Comparison of ENCODE assay signal across 8 cellular contexts in the genomic region with DNA sequence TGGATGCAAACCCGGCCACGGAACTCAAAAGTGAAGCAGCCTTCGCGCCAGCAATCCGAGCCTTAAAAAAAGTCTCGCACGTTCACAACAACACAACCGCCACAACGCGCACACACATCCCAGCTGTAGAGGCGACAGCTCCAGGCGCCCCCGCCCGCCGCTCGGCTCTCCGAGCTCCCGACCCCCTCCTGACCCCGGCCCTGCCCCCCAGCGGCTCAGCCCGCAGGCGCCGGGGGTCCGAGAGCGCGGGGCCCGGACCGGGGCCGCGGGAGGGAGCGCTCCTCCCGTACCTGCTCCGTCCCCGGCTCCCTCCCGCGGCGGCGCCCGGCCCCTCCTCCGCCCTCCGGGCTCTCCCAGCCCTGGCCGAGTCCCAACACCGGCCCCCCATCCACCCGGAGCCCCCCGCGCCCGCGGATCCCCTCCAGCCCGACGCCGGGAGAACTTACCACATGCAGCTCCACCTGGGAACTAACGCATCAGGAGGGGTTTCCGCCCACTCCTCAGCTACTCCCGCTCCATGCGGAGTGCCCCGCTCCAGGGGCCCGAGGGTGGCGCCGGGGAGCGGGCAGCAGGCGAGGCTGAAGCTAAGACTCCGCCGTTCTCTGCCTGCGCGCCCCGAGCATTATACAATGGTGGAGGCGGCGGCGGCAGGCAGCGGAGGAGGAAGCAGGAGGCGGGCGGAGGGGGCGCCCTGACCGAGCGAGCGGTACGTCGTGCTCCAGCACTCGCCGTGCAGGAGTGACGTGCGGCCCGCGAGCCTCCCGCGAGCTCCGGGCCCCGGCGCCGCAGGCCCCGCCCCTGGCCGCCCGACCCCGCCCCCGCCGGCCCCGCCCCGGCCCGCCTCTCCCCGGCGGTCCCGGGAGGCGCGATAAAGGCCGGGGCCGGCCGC. TPM values are rescaled to one million over a fixed set of nuclear protein-coding genes. Genes with fewer than 3 reads are reported as not detected.
DNase-seq lines count a peak whose midpoint lies in the region; FAIRE-seq and TF ChIP-seq lines count a peak whose summit lies in the region.

A gene with protein sequence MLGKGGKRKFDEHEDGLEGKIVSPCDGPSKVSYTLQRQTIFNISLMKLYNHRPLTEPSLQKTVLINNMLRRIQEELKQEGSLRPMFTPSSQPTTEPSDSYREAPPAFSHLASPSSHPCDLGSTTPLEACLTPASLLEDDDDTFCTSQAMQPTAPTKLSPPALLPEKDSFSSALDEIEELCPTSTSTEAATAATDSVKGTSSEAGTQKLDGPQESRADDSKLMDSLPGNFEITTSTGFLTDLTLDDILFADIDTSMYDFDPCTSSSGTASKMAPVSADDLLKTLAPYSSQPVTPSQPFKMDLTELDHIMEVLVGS (minus strand): TSS at position 740 of the 889 bp plus-strand sequence. CDS start 17,042 bp downstream, outside the sequence.

- H3K4me3 ChIP-seq in MM.1S (ENCODE audit: low read length), result peak within 1 kb of the TSS; percentile 95
- H3K4me3 ChIP-seq in neutrophil (ENCODE audit: low read depth in 1 of 2, low read length in 1 of 2), result peak within 1 kb of the TSS; percentile 83 to 90
- H3K4me3 ChIP-seq in suprapubic skin, result peak within 1 kb of the TSS; percentile 95

- FAIRE-seq in H54 (lab: Jason Lieb, UNC), result no peak

- H3K36me3 ChIP-seq in MM.1S (replicated peaks; ENCODE audit: insufficient read depth, low read length) (no peaks in the 10 kb centered on the region), neutrophil (no peaks in the 10 kb centered on the region), suprapubic skin (no peaks in the 10 kb centered on the region)

- peak; percentile 89 for TF ChIP-seq POLR2A in H54 (IDR thresholded peaks at IDR 0.05; ENCODE audit: low read depth, low read length)
- peak in 1 of 2 donors; percentile 63 for TF ChIP-seq POLR2A in suprapubic skin (IDR thresholded peaks at IDR 0.05)

- peak within 1 kb of the TSS; percentile 94 for H3K27ac ChIP-seq in MM.1S (ENCODE audit: low read length)
- peak within 1 kb of the TSS; percentile 97 for H3K27ac ChIP-seq in neutrophil
- H3K27ac ChIP-seq in suprapubic skin, result peak within 1 kb of the TSS; percentile 99

- TF ChIP-seq CTCF in MM.1S (IDR thresholded peaks at IDR 0.05; ENCODE audit: low read length), result no peak
- TF ChIP-seq CTCF in neutrophil (IDR thresholded peaks at IDR 0.05), result peak; percentile 47
- TF ChIP-seq CTCF in suprapubic skin (IDR thresholded peaks at IDR 0.05), result no peak

- peak within 1 kb of the TSS; percentile 91 for H3K9ac ChIP-seq in MM.1S (ENCODE audit: low read length)

- peak within 1 kb of the TSS; percentile 79 for H2AFZ ChIP-seq in MM.1S (ENCODE audit: low read length)

- peak within 1 kb of the TSS; percentile 97 for H3K4me2 ChIP-seq in MM.1S (ENCODE audit: low read depth, low read length)

- 0% methylated on average over 21 of the region's 107 CpGs for WGBS in suprapubic skin

- peaks cover 51% of the 10 kb centered on the region for H3K79me2 ChIP-seq in MM.1S (ENCODE audit: low read length)

- H3K27me3 ChIP-seq in MM.1S (replicated peaks; ENCODE audit: insufficient read depth, low read length) (no peaks in the 10 kb centered on the region), neutrophil (no peaks in the 10 kb centered on the region), suprapubic skin (no peaks in the 10 kb centered on the region)

- H3K4me1 ChIP-seq in MM.1S (ENCODE audit: low read length) (peaks cover 44% of the 10 kb centered on the region), neutrophil (ENCODE audit: control insufficient read depth in 1 of 2, insufficient read depth in 1 of 2, low read depth in 1 of 2, low read length in 1 of 2) (peaks cover 76 to 79% of the 10 kb centered on the region in 2 experiments), suprapubic skin (peaks cover 52% of the 10 kb centered on the region)

- peaks cover 25% of the 10 kb centered on the region for H4K20me1 ChIP-seq in MM.1S (ENCODE audit: insufficient read depth, low read length)

- no peak for TF ChIP-seq EP300 in suprapubic skin (IDR thresholded peaks at IDR 0.05)

- H3K9me2 ChIP-seq in MM.1S (replicated peaks; ENCODE audit: insufficient read depth, low read length), result no peaks in the 10 kb centered on the region

- peak; percentile 86 for DNase-seq in EL
- peak; percentile 74 for DNase-seq in H54 (ENCODE audit: insufficient read length, low spot score)
- DNase-seq in MM.1S, result peak; percentile 91
- peak; percentile 80 for DNase-seq in SIG-M5 treated with dmso at 0.1 percent for 504 hours (lab: John Stamatoyannopoulos, UW; ENCODE audit: unreplicated experiment)
- peak; percentile 82 for DNase-seq in activated gamma-delta T cell treated with Interleukin-2 at 50 U/mL for 16 hours
- DNase-seq in foreskin melanocyte, result peak; percentile 69
- DNase-seq in suprapubic skin (ENCODE audit: low spot score in 2 of 2), result peak; percentile 91 to 92

- no peaks in the 10 kb centered on the region for H3K9me3 ChIP-seq in MM.1S (replicated peaks; ENCODE audit: insufficient read depth, low read length)
- H3K9me3 ChIP-seq in neutrophil, result no peaks in the 10 kb centered on the region
- no peaks in the 10 kb centered on the region for H3K9me3 ChIP-seq in suprapubic skin

- H3F3A ChIP-seq in MM.1S (ENCODE audit: insufficient read depth, low read length), result peaks cover 37% of the 10 kb centered on the region

RNA-seq across cellular contexts. Expression of the gene that starts here (rescaled TPM):
- total RNA-seq in suprapubic skin, result 10 to 100 TPM; 23.7 to 36.4 (median 30.9) TPM

Comparison
In these comparisons a context has a peak if more than half of its experiments do, and no peak if none do; other contexts are left out.
1. Peak in every context shown above with its lines: DNase-seq, H3K4me3 ChIP-seq and H3K27ac ChIP-seq.